ENCODE assay signal across 15 cellular contexts in the genomic region with DNA sequence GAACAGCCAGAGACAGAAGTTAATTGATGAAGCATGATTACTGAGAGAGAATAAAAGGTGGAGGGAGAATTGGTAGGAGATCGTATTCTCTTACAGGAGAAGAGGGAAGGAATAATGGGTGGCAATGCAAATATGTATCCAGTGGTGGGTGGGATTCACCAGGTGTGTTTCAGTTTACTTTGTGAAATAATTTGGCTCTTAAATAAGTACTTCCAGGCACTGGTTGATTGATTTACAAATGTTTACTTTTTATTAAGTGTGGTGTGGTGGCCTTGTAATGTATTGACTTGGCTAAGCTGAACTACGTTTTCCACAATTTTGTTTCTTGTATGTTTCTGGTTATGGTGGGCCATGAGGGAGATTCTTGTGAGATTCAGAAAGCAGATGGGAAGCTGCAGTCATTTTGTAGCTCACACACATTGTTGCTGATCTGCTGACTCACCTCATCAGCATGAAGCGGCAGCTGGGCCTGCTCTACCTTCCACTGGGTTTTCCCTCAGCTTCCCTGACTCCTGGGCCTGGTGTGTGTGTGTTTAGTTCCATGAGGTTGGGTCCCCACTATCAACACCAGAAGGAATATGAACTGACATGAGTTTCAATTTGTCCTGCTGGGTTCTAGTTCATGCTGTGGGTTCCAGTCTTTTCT. TPM values are rescaled to one million over a fixed set of nuclear protein-coding genes. Genes with fewer than 3 reads are reported as not detected.
DNase-seq lines count a peak whose midpoint lies in the region; ATAC-seq lines count a peak whose summit lies in the region.
"Had no signal": no experiment of that assay in that cellular context is flagged by ENCODE, and none has a peak within 500 bp of the region (broad histone marks: within the 10 kb centered on the region; RNA-seq: fewer than 3 reads in every experiment).

No MANE protein-coding gene starts in this region.

- no peak for ATAC-seq in HG02870 (IDR thresholded peaks at IDR 0.05; ENCODE audit: unreplicated experiment)
- ATAC-seq: gastrocnemius medialis had no signal

- DNase-seq in EH (ENCODE audit: low read depth) (peak; percentile 36), NCI-H1092 (lab: John Stamatoyannopoulos, UW) (peak; percentile 10), amniotic epithelial cell (ENCODE audit: low read depth) (peak; percentile 40), myocyte (ENCODE audit: low read depth) (peak; percentile 69), midbrain (lab: John Stamatoyannopoulos, UW) (no peak), NCI-H526 (lab: John Stamatoyannopoulos, UW) (no peak)
- no peak for DNase-seq in stimulated activated naive CD4-positive, alpha-beta T cell (lab: John Stamatoyannopoulos, UW)
- DNase-seq: activated CD4-positive, alpha-beta T cell treated with anti-CD3 and anti-CD28 coated beads, Interleukin-2, amount 10 ng/mL, durations not matched to agents 7 days and 5 days; BE2C; gastrocnemius medialis; GF-D8; kidney; MM.1S; stimulated activated CD4-positive, alpha-beta T cell treated with anti-CD3 and anti-CD28 coated beads, Interleukin-2, amount 100 ng/mL, for 48 hours had no signal

RNA-seq across cellular contexts. Expression of gene MYL12B, which starts 32.6 kb away (rescaled TPM):
- 284 and 330 TPM in 2 replicates for total RNA-seq in myocyte
- 624 TPM for polyA plus RNA-seq in myocyte (2012)

RNA-seq across cellular contexts. Expression of gene MYL12A, which starts 47.0 kb away (rescaled TPM):
- total RNA-seq in myocyte, result 680 and 760 TPM in 2 replicates
- polyA plus RNA-seq in myocyte (2012), result 776 TPM

Comparison
In these comparisons a context has a peak if more than half of its experiments do, and no peak if none do; other contexts are left out.
1. DNase-seq: peak in EH (single experiment), NCI-H1092 (single experiment), amniotic epithelial cell (single experiment) and myocyte (single experiment); none in midbrain (single experiment), stimulated activated naive CD4-positive, alpha-beta T cell (0 of 6) and NCI-H526 (0 of 2).